ENCODE assay signal across 8 cellular contexts in genomic region chr1:5991784-5992033, GRCh38. TPM values are rescaled to one million over a fixed set of nuclear protein-coding genes. Genes with fewer than 3 reads are reported as not detected.
DNase-seq lines count a peak whose midpoint lies in the region; ATAC-seq and TF ChIP-seq lines count a peak whose summit lies in the region.

No MANE protein-coding gene starts in this region.

- H3K79me1 ChIP-seq in IMR-90 (ENCODE audit: low read depth in 1 of 2, low read length in 2 of 2): peaks cover 8 to 13% of the 10 kb centered on the region in 2 experiments; a peak in 3 of 4 replicates

- H3K4me2 ChIP-seq in IMR-90 (ENCODE audit: low read depth, low read length): peak overlapping the region; percentile 57; the same call in 1 of the 2 replicates

- H3K36me3 ChIP-seq in IMR-90 (ENCODE audit: control insufficient read depth, insufficient read depth, low read length) (no peaks in the 10 kb centered on the region), body of pancreas (replicated peaks in 1 of 2; ENCODE audit: insufficient read depth in 1 of 2, low read depth in 2 of 2) (no peaks in the 10 kb centered on the region), thymus (ENCODE audit: control insufficient read depth, insufficient read depth) (peaks cover 8% of the 10 kb centered on the region)

- H3K27me3 ChIP-seq in IMR-90 (ENCODE audit: control insufficient read depth, insufficient read depth, low read length): no peaks in the 10 kb centered on the region
- H3K27me3 ChIP-seq in body of pancreas: no peaks in the 10 kb centered on the region
- no peaks in the 10 kb centered on the region for H3K27me3 ChIP-seq in thymus (ENCODE audit: control insufficient read depth, insufficient read depth)

- H2BK15ac ChIP-seq in IMR-90 (ENCODE audit: low read depth, low read length): no peak overlapping the region; the same call in 2 of the 3 replicates

- peak overlapping the region; percentile 76 for H3K9ac ChIP-seq in IMR-90 (ENCODE audit: low read depth, low read length)

- peak overlapping the region; percentile 95 for H3K4me3 ChIP-seq in IMR-90 (ENCODE audit: insufficient read depth, low read depth, low read length)
- H3K4me3 ChIP-seq in body of pancreas: peak overlapping the region; percentile 82 to 90
- H3K4me3 ChIP-seq in thymus (ENCODE audit: low read length): peak overlapping the region; percentile 85

- POLR2A ChIA-PET in IMR-90 (lab: Charles Lee; ENCODE audit: unreplicated experiment): no interaction called here

- H3K27ac ChIP-seq in IMR-90 (ENCODE audit: insufficient read depth, low read length) (peak overlapping the region; percentile 93), body of pancreas (peak overlapping the region; percentile 57 to 93 (median 82)), thymus (ENCODE audit: low read depth) (peak overlapping the region; percentile 82)

- peak overlapping the region; percentile 98 for H2BK5ac ChIP-seq in IMR-90 (ENCODE audit: low read depth, low read length, poor library complexity, severe bottlenecking)

- H4K8ac ChIP-seq in IMR-90 (ENCODE audit: low read depth in 2 of 2, low read length in 2 of 2): no peak overlapping the region; a peak in 1 of 4 replicates

- dilution Hi-C loops in IMR-90 (cut with HindIII; ENCODE audit: low sequenced_read_pairs, unreplicated experiment): no loop called here

- ATAC-seq in GM21381 (IDR thresholded peaks at IDR 0.05; ENCODE audit: unreplicated experiment): peak; percentile 13
- ATAC-seq in IMR-90 (ENCODE audit: low read depth): peak; percentile 53
- peak; percentile 34 for ATAC-seq in body of pancreas
- peak; percentile 67 for ATAC-seq in left lobe of liver

- in situ Hi-C loops in IMR-90 (cut with MboI; ENCODE audit: low sequenced_read_pairs): no loop called here

- H3K4me1 ChIP-seq in IMR-90 (ENCODE audit: control insufficient read depth, insufficient read depth, low read length) (peaks cover 10% of the 10 kb centered on the region), body of pancreas (peaks cover 19% of the 10 kb centered on the region), thymus (ENCODE audit: control insufficient read depth, insufficient read depth, low read length) (peaks cover 19% of the 10 kb centered on the region)

- no TSS peak for BruUV-seq in IMR-90 (replicated peaks; lab: Mats Ljungman, UMichigan)

- H3K4ac ChIP-seq in IMR-90 (ENCODE audit: low read depth, low read length): no peak overlapping the region

- no peak overlapping the region for H3K56ac ChIP-seq in IMR-90 (ENCODE audit: extremely low read depth, insufficient read depth, low read length)

- H3K23ac ChIP-seq in IMR-90 (ENCODE audit: low read depth, low read length): no peak overlapping the region

- H2BK20ac ChIP-seq in IMR-90 (ENCODE audit: low read depth, low read length): no peak overlapping the region

- TF ChIP-seq POLR2A in IMR-90 (IDR thresholded peaks at IDR 0.05; ENCODE audit: low read depth, low read length) (no peak), body of pancreas (IDR thresholded peaks at IDR 0.05) (no peak)

- peak overlapping the region; percentile 84; the same call in 1 of the 2 replicates for H2BK120ac ChIP-seq in IMR-90 (ENCODE audit: low read depth, low read length)

- no peak overlapping the region for H3K18ac ChIP-seq in IMR-90 (ENCODE audit: low read depth, low read length)

- H2AK5ac ChIP-seq in IMR-90 (ENCODE audit: low read depth, low read length): no peak overlapping the region

- TF ChIP-seq CTCF in IMR-90 (conservative IDR thresholded peaks at IDR 0.05; ENCODE audit: low read depth, low read length) (no peak), body of pancreas (IDR thresholded peaks at IDR 0.05) (no peak)

- no peak for TF ChIP-seq RAD21 in IMR-90 (IDR thresholded peaks at IDR 0.05; ENCODE audit: low read length)

- CTCF ChIA-PET in IMR-90 (lab: Yijun Ruan, JAX): no interaction called here

- peak overlapping the region; percentile 98 for H2AK9ac ChIP-seq in IMR-90 (replicated peaks; ENCODE audit: low read depth, low read length, poor library complexity)

- H3K14ac ChIP-seq in IMR-90 (replicated peaks; ENCODE audit: low read depth, low read length): no peak overlapping the region

- H4K20me1 ChIP-seq in IMR-90 (ENCODE audit: insufficient read depth, low read length): no peaks in the 10 kb centered on the region

- 0% methylated on average over 2 of the region's 22 CpGs; no CpG with 5 or more reads in 1 of the 2 experiments for WGBS in IMR-90 (ENCODE audit: extremely low coverage in 2 of 2, insufficient read length in 1 of 2), 2 experiments
- 0% methylated on average over 21 of the region's 22 CpGs; no CpG with 5 or more reads in 1 of the 2 donors for WGBS in body of pancreas, 2 donors
- 0% methylated on average over 22 of the region's 22 CpGs for WGBS in thymus

- peak overlapping the region; percentile 66; the same call in 1 of the 2 replicates for H4K91ac ChIP-seq in IMR-90 (ENCODE audit: insufficient read depth, low read depth, low read length)

- DNase-seq in COLO829 (ENCODE audit: low spot score) (peak; percentile 40), IMR-90 (no peak), body of pancreas (peak in 2 of 4 donors; percentile 32 to 35), left lobe of liver (ENCODE audit: low spot score) (no peak), GF-D8 (lab: John Stamatoyannopoulos, UW) (no peak), COLO668 (lab: John Stamatoyannopoulos, UW; ENCODE audit: unreplicated experiment) (no peak)

- H3K9me3 ChIP-seq in IMR-90 (ENCODE audit: control insufficient read depth, insufficient read depth, low read length) (no peaks in the 10 kb centered on the region), body of pancreas (no peaks in the 10 kb centered on the region), thymus (ENCODE audit: control insufficient read depth) (no peaks in the 10 kb centered on the region)

- intact Hi-C loops in IMR-90 (cut with micrococcal nuclease): no loop called here
- intact Hi-C loops in body of pancreas (cut with DNase I): no loop called here

- no peak overlapping the region for H4K5ac ChIP-seq in IMR-90 (ENCODE audit: low read depth, low read length)

- no peaks in the 10 kb centered on the region for H3K9me1 ChIP-seq in IMR-90 (ENCODE audit: insufficient read depth, low read length)

- peak overlapping the region; percentile 100 for H2AFZ ChIP-seq in IMR-90 (replicated peaks; ENCODE audit: low read length, poor library complexity)

TF ChIP-seq in IMR-90, 13 proteins besides CTCF, POLR2A, EP300 and RAD21:
- TF ChIP-seq NFE2L2 (IDR thresholded peaks at IDR 0.05; ENCODE audit: low read depth, low read length) (no peak), MAFK (IDR thresholded peaks at IDR 0.05; ENCODE audit: low read depth, low read length) (no peak), RFX5 (IDR thresholded peaks at IDR 0.05; ENCODE audit: low read depth, low read length) (no peak), CEBPB (IDR thresholded peaks at IDR 0.05; ENCODE audit: low read depth, low read length) (no peak), MXI1 (IDR thresholded peaks at IDR 0.05; ENCODE audit: borderline replicate concordance, low read depth, low read length) (no peak), CHD1 (IDR thresholded peaks at IDR 0.05; ENCODE audit: low read depth, low read length) (no peak), ELK1 (IDR thresholded peaks at IDR 0.05; ENCODE audit: borderline replicate concordance, low read depth, low read length) (no peak), BHLHE40 (IDR thresholded peaks at IDR 0.05; ENCODE audit: low read depth, low read length) (no peak), USF2 (IDR thresholded peaks at IDR 0.05; ENCODE audit: low read depth, low read length) (no peak), SMC3 (IDR thresholded peaks at IDR 0.05; ENCODE audit: low read depth, low read length) (no peak), RCOR1 (IDR thresholded peaks at IDR 0.05; ENCODE audit: insufficient replicate concordance, low read length) (no peak), MAZ (IDR thresholded peaks at IDR 0.05; ENCODE audit: borderline replicate concordance, low read depth, low read length) (no peak), FOS (IDR thresholded peaks at IDR 0.05; ENCODE audit: low read depth, low read length) (no peak)

RNA-seq across cellular contexts. Expression of gene NPHP4, which starts 0.5 kb away (rescaled TPM):
- total RNA-seq in IMR-90 (2012; rRNA removed): 1.4 and 2.0 TPM in 2 replicates
- polyA plus RNA-seq in IMR-90 (2012; rRNA removed): 5.5 and 5.8 TPM in 2 replicates
- 2.2 and 4.1 TPM in 2 replicates for polyA plus RNA-seq in IMR-90 (2012; cell fraction: cytosol; rRNA removed)
- 20.1 and 40.5 TPM in 2 replicates for polyA plus RNA-seq in IMR-90 (2012; cell fraction: nucleus; rRNA removed; ENCODE audit: low replicate concordance)
- total RNA-seq in body of pancreas: 10 to 100 TPM; 10.4 to 48.5 TPM
- total RNA-seq in left lobe of liver: 4.5 TPM
- polyA plus RNA-seq in thymus: 4.2 TPM

RNA-seq across cellular contexts. Expression of gene KCNAB2, which starts 54.0 kb away (rescaled TPM):
- total RNA-seq in IMR-90 (2012; rRNA removed) (1.1 and 1.3 TPM in 2 replicates), body of pancreas (1 to 10 TPM; 4.6 to 7.0 TPM), left lobe of liver (6.9 TPM)
- polyA plus RNA-seq in IMR-90 (2012; rRNA removed) (4.2 and 4.7 TPM in 2 replicates), thymus (40.1 TPM)
- 3.1 and 4.9 TPM in 2 replicates for polyA plus RNA-seq in IMR-90 (2012; cell fraction: cytosol; rRNA removed)
- polyA plus RNA-seq in IMR-90 (2012; cell fraction: nucleus; rRNA removed; ENCODE audit: low replicate concordance): 12.2 and 13.0 TPM in 2 replicates

Comparison
In these comparisons a context has a peak if more than half of its experiments do, and no peak if none do; other contexts are left out.
1. ATAC-seq: peak in every context shown above with its lines; median percentile 67 in left lobe of liver; 53 in IMR-90; 34 in body of pancreas; 13 in GM21381.